ENCODE assay signal across 1 cellular context in the genomic region with DNA sequence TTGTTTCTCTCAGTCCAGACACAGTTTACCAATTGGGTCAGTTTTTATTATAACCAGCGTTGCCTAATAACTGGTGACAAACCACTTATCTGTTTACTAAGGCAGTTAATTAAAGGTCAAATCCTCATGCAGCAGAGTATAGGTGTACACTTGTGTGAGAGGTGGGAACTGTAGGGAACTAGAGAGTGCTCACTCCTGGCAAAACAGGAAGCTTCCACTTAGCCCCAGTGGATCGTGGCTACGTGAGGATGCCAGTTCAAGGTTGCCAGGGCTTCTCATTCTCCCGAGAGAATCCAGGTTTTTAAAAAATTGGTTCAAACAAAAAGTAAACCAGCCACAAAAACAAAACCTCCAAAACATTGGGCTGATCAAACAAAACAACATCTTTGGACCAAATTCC.
TF ChIP-seq lines count a peak whose summit lies in the region.

No MANE protein-coding gene starts in this region.

TF ChIP-seq in H1, 55 proteins besides CTCF, POLR2A, EP300 and RAD21:
- no peak for TF ChIP-seq SRF (IDR thresholded peaks at IDR 0.05; ENCODE audit: low read depth, low read length)
- TF ChIP-seq SIN3A (conservative IDR thresholded peaks at IDR 0.05 in 1 of 2, IDR thresholded peaks at IDR 0.05 in 1 of 2; ENCODE audit: low read depth in 1 of 2, low read length in 2 of 2) = no peak
- no peak for TF ChIP-seq BCL11A (IDR thresholded peaks at IDR 0.05; ENCODE audit: low read depth in 2 of 2, low read length in 2 of 2)
- TF ChIP-seq BACH1 (IDR thresholded peaks at IDR 0.05; ENCODE audit: low read length) = no peak
- TF ChIP-seq, protein P1, sequence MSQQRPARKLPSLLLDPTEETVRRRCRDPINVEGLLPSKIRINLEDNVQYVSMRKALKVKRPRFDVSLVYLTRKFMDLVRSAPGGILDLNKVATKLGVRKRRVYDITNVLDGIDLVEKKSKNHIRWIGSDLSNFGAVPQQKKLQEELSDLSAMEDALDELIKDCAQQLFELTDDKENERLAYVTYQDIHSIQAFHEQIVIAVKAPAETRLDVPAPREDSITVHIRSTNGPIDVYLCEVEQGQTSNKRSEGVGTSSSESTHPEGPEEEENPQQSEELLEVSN (IDR thresholded peaks at IDR 0.05) = no peak
- TF ChIP-seq MAFK (IDR thresholded peaks at IDR 0.05; ENCODE audit: low read depth, low read length) = no peak
- no peak for TF ChIP-seq ZNF274 (IDR thresholded peaks at IDR 0.05; ENCODE audit: borderline replicate concordance, extremely low read depth, low read length)
- TF ChIP-seq TEAD4 (IDR thresholded peaks at IDR 0.05; ENCODE audit: low read depth, low read length) = no peak
- no peak for TF ChIP-seq YY1 (IDR thresholded peaks at IDR 0.05; ENCODE audit: low read depth, low read length)
- TF ChIP-seq CREB1 (IDR thresholded peaks at IDR 0.05) = no peak
